In genomic region chr5:132823481-132824050, GRCh38 we compare ENCODE assay signal across 11 cellular contexts. TPM values are rescaled to one million over a fixed set of nuclear protein-coding genes. Genes with fewer than 3 reads are reported as not detected.
A peak's percentile ranks its signal among the peaks of the same experiment; 100 is the strongest.
DNase-seq lines count a peak whose midpoint lies in the region; ATAC-seq and TF ChIP-seq lines count a peak whose summit lies in the region.
"Had no signal": no experiment of that assay in that cellular context is flagged by ENCODE, and none has a peak within 500 bp of the region (broad histone marks: within the 10 kb centered on the region; RNA-seq: fewer than 3 reads in every experiment).

No MANE protein-coding gene starts in this region.

- TF ChIP-seq POLR2A in esophagus squamous epithelium (IDR thresholded peaks at IDR 0.05): no peak

- no peaks in the 10 kb centered on the region for H3K36me3 Mint-ChIP-seq in neural progenitor cell
- H3K36me3 Mint-ChIP-seq in CD8-positive, alpha-beta memory T cell: no peaks in the 10 kb centered on the region

- no peak overlapping the region for H3K27ac ChIP-seq in BLaER1 treated with 17β-estradiol and CSF1 and Interleukin-3, amounts not matched to agents 10 nM and 100 nM
- H3K27ac ChIP-seq in HUES64 (ENCODE audit: low read depth, low read length): peak overlapping the region; percentile 51; the same call in 1 of the 2 replicates
- H3K27ac ChIP-seq in esophagus squamous epithelium: peak overlapping the region in 1 of 4 donors; percentile 14
- H3K27ac ChIP-seq in neural progenitor cell: no peak overlapping the region
- no peak overlapping the region for H3K27ac ChIP-seq in CD8-positive, alpha-beta memory T cell (ENCODE audit: low read depth, low read length)
- H3K27ac ChIP-seq: PC-9 had no signal

- peak overlapping the region; percentile 19 to 60 (median 42); a peak in 15 of 22 replicates for H3K4me2 ChIP-seq in BLaER1 treated with 17β-estradiol and CSF1 and Interleukin-3, amounts not matched to agents 10 nM and 100 nM
- H3K4me2 ChIP-seq in neural progenitor cell: peak overlapping the region; percentile 79
- H3K4me2 ChIP-seq: PC-9 had no signal

- H3K9me3 Mint-ChIP-seq in neural progenitor cell: no peaks in the 10 kb centered on the region
- H3K9me3 Mint-ChIP-seq in CD8-positive, alpha-beta memory T cell: no peaks in the 10 kb centered on the region

- H2AFZ ChIP-seq in neural progenitor cell (replicated peaks): peak overlapping the region; percentile 91
- H2AFZ ChIP-seq: PC-9 had no signal

- peaks cover 33% of the 10 kb centered on the region for H3K27me3 Mint-ChIP-seq in neural progenitor cell (ENCODE audit: insufficient read depth, low read depth)
- H3K27me3 Mint-ChIP-seq in CD8-positive, alpha-beta memory T cell: peaks cover 46 to 57% of the 10 kb centered on the region in 2 donors

- peaks cover 0 to 73% (median 31%) of the 10 kb centered on the region in 11 experiments; a peak in 14 of 22 replicates for H4K20me1 ChIP-seq in BLaER1 treated with 17β-estradiol and CSF1 and Interleukin-3, amounts not matched to agents 10 nM and 100 nM
- no peaks in the 10 kb centered on the region for H4K20me1 ChIP-seq in neural progenitor cell (ENCODE audit: low read depth)

- CTCF ChIA-PET in CD8-positive, alpha-beta memory T cell (lab: Charles Lee): interaction anchor here (1.4 kb wide), 1 partner anchor 10 kb away, joined by 4 read pairs; the partner anchor contains the start of gene SOWAHA

- ATAC-seq in GM18873 (IDR thresholded peaks at IDR 0.05; ENCODE audit: low FRiP score, unreplicated experiment) (no peak), HG02885 (IDR thresholded peaks at IDR 0.05; ENCODE audit: poor library complexity, unreplicated experiment) (no peak), HG03460 (IDR thresholded peaks at IDR 0.05; ENCODE audit: unreplicated experiment) (no peak)

- peaks cover 0 to 50% (median 0%) of the 10 kb centered on the region in 11 experiments; a peak in 9 of 22 replicates for H3K36me3 ChIP-seq in BLaER1 treated with 17β-estradiol and CSF1 and Interleukin-3, amounts not matched to agents 10 nM and 100 nM
- H3K36me3 ChIP-seq in HUES64 (ENCODE audit: insufficient read depth, low read length): no peaks in the 10 kb centered on the region
- peaks cover 0 to 18% (median 0%) of the 10 kb centered on the region in 3 donors for H3K36me3 ChIP-seq in esophagus squamous epithelium
- H3K36me3 ChIP-seq in neural progenitor cell: no peaks in the 10 kb centered on the region
- H3K36me3 ChIP-seq in CD8-positive, alpha-beta memory T cell (ENCODE audit: insufficient read depth, low read length): no peaks in the 10 kb centered on the region

- H3K4me3 ChIP-seq in BLaER1 treated with 17β-estradiol and CSF1 and Interleukin-3, amounts not matched to agents 10 nM and 100 nM: peak overlapping the region in 3 of 10 experiments; percentile 7 to 31 (median 16); a peak in 2 of 20 replicates
- peak overlapping the region; percentile 44 for H3K4me3 ChIP-seq in HUES64 (ENCODE audit: low read length)
- peak overlapping the region; percentile 5 to 53 (median 34) for H3K4me3 ChIP-seq in esophagus squamous epithelium
- peak overlapping the region; percentile 45 for H3K4me3 ChIP-seq in neural progenitor cell
- no peak overlapping the region for H3K4me3 ChIP-seq in CD8-positive, alpha-beta memory T cell (ENCODE audit: low read length)
- H3K4me3 ChIP-seq: PC-9 had no signal

- H3K4me1 ChIP-seq in BLaER1 treated with 17β-estradiol and CSF1 and Interleukin-3, amounts not matched to agents 10 nM and 100 nM: peaks cover 0 to 25% (median 8%) of the 10 kb centered on the region in 10 experiments; a peak in 9 of 20 replicates
- H3K4me1 ChIP-seq in HUES64 (ENCODE audit: insufficient read depth, low read length) (no peaks in the 10 kb centered on the region), esophagus squamous epithelium (peaks cover 12 to 45% (median 12%) of the 10 kb centered on the region in 3 donors), neural progenitor cell (no peaks in the 10 kb centered on the region)
- peaks cover 11% of the 10 kb centered on the region for H3K4me1 ChIP-seq in CD8-positive, alpha-beta memory T cell (ENCODE audit: insufficient read depth, low read length)

- no peak overlapping the region for H3K27ac Mint-ChIP-seq in neural progenitor cell
- no peak overlapping the region for H3K27ac Mint-ChIP-seq in CD8-positive, alpha-beta memory T cell

- POLR2A ChIA-PET in CD8-positive, alpha-beta memory T cell (lab: Charles Lee): no interaction called here

- H3K4me3 Mint-ChIP-seq in neural progenitor cell: no peak overlapping the region
- peak overlapping the region in 1 of 7 donors; percentile 24 for H3K4me3 Mint-ChIP-seq in CD8-positive, alpha-beta memory T cell

- no peak for TF ChIP-seq CTCF in esophagus squamous epithelium (IDR thresholded peaks at IDR 0.05)
- TF ChIP-seq CTCF in neural progenitor cell (IDR thresholded peaks at IDR 0.05): no peak

- no peak overlapping the region; a peak in 1 of 22 replicates for H3K9ac ChIP-seq in BLaER1 treated with 17β-estradiol and CSF1 and Interleukin-3, amounts not matched to agents 10 nM and 100 nM
- H3K9ac ChIP-seq in HUES64 (ENCODE audit: low read depth, low read length) (peak overlapping the region; percentile 50; the same call in 1 of the 2 replicates), neural progenitor cell (no peak overlapping the region)

- peaks cover 11% of the 10 kb centered on the region for H3K4me1 Mint-ChIP-seq in neural progenitor cell
- H3K4me1 Mint-ChIP-seq in CD8-positive, alpha-beta memory T cell: peaks cover 0 to 13% (median 6%) of the 10 kb centered on the region in 3 donors

- H3K79me2 ChIP-seq in neural progenitor cell (ENCODE audit: low read depth): no peaks in the 10 kb centered on the region

- peaks cover 22% of the 10 kb centered on the region for H3F3A ChIP-seq in neural progenitor cell (ENCODE audit: low read depth)

- DNase-seq in esophagus squamous epithelium (lab: John Stamatoyannopoulos, UW) (no peak), neural progenitor cell (ENCODE audit: low spot score) (no peak)
- DNase-seq in CD8-positive, alpha-beta memory T cell: no peak
- DNase-seq: activated CD4-positive, alpha-beta T cell treated with anti-CD3 and anti-CD28 coated beads, Interleukin-2, amount 50 U/mL, for 1 hour; NCI-H345; PC-9 had no signal

- intact Hi-C loops in esophagus squamous epithelium (cut with DNase I): no loop called here

- 72% methylated on average over 7 of the region's 7 CpGs for WGBS in HUES64
- WGBS in esophagus squamous epithelium, 2 donors: 83% methylated on average over 2 of the region's 7 CpGs; no CpG with 5 or more reads in 1 of the 2 donors

- no peaks in the 10 kb centered on the region; a peak in 1 of 22 replicates for H3K9me3 ChIP-seq in BLaER1 treated with 17β-estradiol and CSF1 and Interleukin-3, amounts not matched to agents 10 nM and 100 nM (replicated peaks in 1 of 11)
- H3K9me3 ChIP-seq in HUES64 (ENCODE audit: insufficient read depth, low read depth, low read length) (no peaks in the 10 kb centered on the region), esophagus squamous epithelium (no peaks in the 10 kb centered on the region), neural progenitor cell (ENCODE audit: low read depth) (no peaks in the 10 kb centered on the region)
- H3K9me3 ChIP-seq in CD8-positive, alpha-beta memory T cell (ENCODE audit: low read length): no peaks in the 10 kb centered on the region

- peaks cover 84 to 100% (median 100%) of the 10 kb centered on the region in 11 experiments for H3K27me3 ChIP-seq in BLaER1 treated with 17β-estradiol and CSF1 and Interleukin-3, amounts not matched to agents 10 nM and 100 nM
- peaks cover 66% of the 10 kb centered on the region for H3K27me3 ChIP-seq in HUES64 (ENCODE audit: insufficient read depth, low read length)
- peaks cover 0 to 61% (median 0%) of the 10 kb centered on the region in 4 donors for H3K27me3 ChIP-seq in esophagus squamous epithelium
- H3K27me3 ChIP-seq in neural progenitor cell: peaks cover 99% of the 10 kb centered on the region
- peaks cover 28% of the 10 kb centered on the region for H3K27me3 ChIP-seq in CD8-positive, alpha-beta memory T cell (ENCODE audit: insufficient read depth, low read length, poor library complexity, severe bottlenecking)

RNA-seq across cellular contexts. Expression of gene SHROOM1, which starts 6.9 kb away (rescaled TPM):
- 2.2 TPM for polyA plus RNA-seq in HUES64 (2013, experiment 1 of 2)
- 2.0 TPM for polyA plus RNA-seq in HUES64 (2013, experiment 2 of 2)
- total RNA-seq in esophagus squamous epithelium (10 to 100 TPM in 1 of 4 donors, 1 to 10 TPM in 3; 2.7 to 10.7 (median 3.7) TPM), neural progenitor cell (ENCODE audit: low replicate concordance) (0.36 and 2.0 TPM in 2 replicates)
- total RNA-seq in CD8-positive, alpha-beta memory T cell: 1 to 10 TPM; 1.6 to 2.0 TPM
- not detected for polyA plus RNA-seq in CD8-positive, alpha-beta memory T cell

RNA-seq across cellular contexts. Expression of gene SOWAHA, which starts 10.5 kb away (rescaled TPM):
- not detected for polyA plus RNA-seq in HUES64 (2013, experiment 1 of 2)
- polyA plus RNA-seq in HUES64 (2013, experiment 2 of 2): 0.13 TPM
- total RNA-seq in esophagus squamous epithelium (under 1 TPM in 2 of 4 donors, not detected in 2; 0.13 to 0.45 TPM), neural progenitor cell (ENCODE audit: low replicate concordance) (0.03 TPM in 1 of 2 replicates, not detected in the other)
- total RNA-seq in CD8-positive, alpha-beta memory T cell: under 1 TPM in 1 of 2 experiments, not detected in 1; 0.07 TPM
- polyA plus RNA-seq in CD8-positive, alpha-beta memory T cell: not detected
- total RNA-seq: PC-9 had no signal

RNA-seq across cellular contexts. Expression of gene GDF9, which starts 42.7 kb away (rescaled TPM):
- polyA plus RNA-seq in HUES64 (2013, experiment 1 of 2): 0.10 TPM
- polyA plus RNA-seq in HUES64 (2013, experiment 2 of 2): 0.19 TPM
- total RNA-seq in esophagus squamous epithelium: under 1 TPM in 2 of 4 donors, not detected in 2; 0.26 to 0.40 TPM
- 0.46 and 0.82 TPM in 2 replicates for total RNA-seq in neural progenitor cell (ENCODE audit: low replicate concordance)
- under 1 TPM; 0.29 to 0.68 TPM for total RNA-seq in CD8-positive, alpha-beta memory T cell
- polyA plus RNA-seq in CD8-positive, alpha-beta memory T cell: not detected

RNA-seq across cellular contexts. Expression of gene UQCRQ, which starts 42.9 kb away (rescaled TPM):
- polyA plus RNA-seq in HUES64 (2013, experiment 1 of 2): 284 TPM
- 263 TPM for polyA plus RNA-seq in HUES64 (2013, experiment 2 of 2)
- 100 to 1,000 TPM; 160 to 232 (median 193) TPM for total RNA-seq in esophagus squamous epithelium
- total RNA-seq in neural progenitor cell (ENCODE audit: low replicate concordance): 45.0 and 63.1 TPM in 2 replicates
- total RNA-seq in CD8-positive, alpha-beta memory T cell: 100 to 1,000 TPM; 595 to 615 TPM
- 663 TPM for polyA plus RNA-seq in CD8-positive, alpha-beta memory T cell

RNA-seq across cellular contexts. Expression of gene SEPTIN8, which starts 46.5 kb away (rescaled TPM):
- polyA plus RNA-seq in HUES64 (2013, experiment 1 of 2): 22.4 TPM
- 25.5 TPM for polyA plus RNA-seq in HUES64 (2013, experiment 2 of 2)
- total RNA-seq in esophagus squamous epithelium (10 to 100 TPM; 31.9 to 44.9 (median 38.3) TPM), neural progenitor cell (ENCODE audit: low replicate concordance) (39.9 and 50.1 TPM in 2 replicates)
- 10 to 100 TPM; 34.5 to 38.1 TPM for total RNA-seq in CD8-positive, alpha-beta memory T cell
- polyA plus RNA-seq in CD8-positive, alpha-beta memory T cell: 2.8 TPM
